In genomic region chr2:227793148-227793722, GRCh38 we compare ENCODE assay signal across 27 cellular contexts. TPM values are rescaled to one million over a fixed set of nuclear protein-coding genes. Genes with fewer than 3 reads are reported as not detected.
"Had no signal": no experiment of that assay in that cellular context is flagged by ENCODE, and none has a peak within 500 bp of the region (broad histone marks: within the 10 kb centered on the region; RNA-seq: fewer than 3 reads in every experiment).

No MANE protein-coding gene starts in this region.

- DNase-seq: activated CD4-positive, alpha-beta T cell treated with anti-CD3 and anti-CD28 coated beads for 48 hours; activated CD4-positive, alpha-beta T cell treated with anti-CD3 and anti-CD28 coated beads, Interleukin-2, amount 50 U/mL, for 4 hours; activated CD8-positive, alpha-beta memory T cell treated with anti-CD3 and anti-CD28 coated beads, Interleukin-2, amount 50 U/mL, for 48 hours; activated CD8-positive, alpha-beta T cell treated with anti-CD3 and anti-CD28 coated beads, Interleukin-2, amount 10 ng/mL, durations not matched to agents 7 days and 5 days; activated T-cell treated with anti-CD3 and anti-CD28 coated beads, Interleukin-2, amount 50 U/mL, for 1 hour; aorta; caudate nucleus; Karpas-422; NCI-H1105 treated with DMSO at 0.1 percent for 48 hours; NCI-H146; NCI-H187 treated with DMSO at 0.1 percent for 48 hours; NCI-H2081 treated with DMSO at 0.1 percent for 48 hours; NCI-H2227 treated with DMSO at 0.1 percent for 48 hours; NCI-H526; NCI-H82; RPMI8226; T-helper 1 cell; WERI-Rb-1 had no signal

- H3K9me3 ChIP-seq: breast epithelium had no signal

- H3K4me1 Mint-ChIP-seq: activated naive CD4-positive, alpha-beta T cell treated with anti-CD3 and anti-CD28 coated beads, Interleukin-2, amount 50 U/mL, for 24 hours had no signal

- H3K9me3 Mint-ChIP-seq: activated naive CD4-positive, alpha-beta T cell treated with anti-CD3 and anti-CD28 coated beads, Interleukin-2, amount 50 U/mL, for 24 hours had no signal

- H3K27me3 ChIP-seq: breast epithelium had no signal

- H3K4me1 ChIP-seq: breast epithelium had no signal

- H3K36me3 ChIP-seq: breast epithelium, WERI-Rb-1 had no signal

- H3K4me3 ChIP-seq: breast epithelium, K562, SK-N-MC had no signal

- H3K36me3 Mint-ChIP-seq: activated naive CD4-positive, alpha-beta T cell treated with anti-CD3 and anti-CD28 coated beads, Interleukin-2, amount 50 U/mL, for 24 hours had no signal

- ATAC-seq: activated CD4-positive, CD25-positive, alpha-beta regulatory T cell treated with anti-CD3 and anti-CD28 coated beads, Interleukin-2, amount 50 U/mL, for 24 hours; activated CD8-positive, alpha-beta T cell treated with anti-CD3 and anti-CD28 coated beads, Interleukin-2, amount 10 ng/mL, durations not matched to agents 7 days and 5 days; K562; Right ventricle myocardium inferior had no signal

- H3K27ac Mint-ChIP-seq: activated CD8-positive, alpha-beta T cell treated with anti-CD3 and anti-CD28 coated beads, Interleukin-2, amount 10 ng/mL, durations not matched to agents 7 days and 5 days; activated naive CD4-positive, alpha-beta T cell treated with anti-CD3 and anti-CD28 coated beads, Interleukin-2, amount 50 U/mL, for 24 hours had no signal

- H3K27ac ChIP-seq: breast epithelium, SK-N-MC, WERI-Rb-1 had no signal

- H3K4me3 Mint-ChIP-seq: activated CD8-positive, alpha-beta T cell treated with anti-CD3 and anti-CD28 coated beads, Interleukin-2, amount 10 ng/mL, durations not matched to agents 7 days and 5 days; activated naive CD4-positive, alpha-beta T cell treated with anti-CD3 and anti-CD28 coated beads, Interleukin-2, amount 50 U/mL, for 24 hours had no signal

RNA-seq across cellular contexts. Expression of gene CCL20, which starts 20.4 kb away (rescaled TPM):
- total RNA-seq: activated CD8-positive, alpha-beta T cell treated with anti-CD3 and anti-CD28 coated beads, Interleukin-2, amount 10 ng/mL, durations not matched to agents 7 days and 5 days; OCI-LY7; Right ventricle myocardium inferior; T-helper 2 cell treated with Interferon-gamma antibody and Interleukin-4, amounts not matched to agents 100 ng/mL and 5 ng/mL, for 36 hours had no signal

RNA-seq across cellular contexts. Expression of gene SCYGR8, which starts 47.5 kb away (rescaled TPM):
- total RNA-seq: activated CD8-positive, alpha-beta T cell treated with anti-CD3 and anti-CD28 coated beads, Interleukin-2, amount 10 ng/mL, durations not matched to agents 7 days and 5 days; aorta; breast epithelium; K562; NCI-H460; OCI-LY7; Right ventricle myocardium inferior; T-helper 2 cell treated with Interferon-gamma antibody and Interleukin-4, amounts not matched to agents 100 ng/mL and 5 ng/mL, for 36 hours had no signal
